ENCODE assay signal across 8 cellular contexts in genomic region chr10:70272925-70273316, GRCh38. TPM values are rescaled to one million over a fixed set of nuclear protein-coding genes. Genes with fewer than 3 reads are reported as not detected.
DNase-seq lines count a peak whose midpoint lies in the region; ATAC-seq, FAIRE-seq and TF ChIP-seq lines count a peak whose summit lies in the region.

No MANE protein-coding gene starts in this region.

- peaks cover 0 to 18% of the 10 kb centered on the region in 2 experiments; a peak in 1 of 5 replicates for H3K27me3 ChIP-seq in HepG2 (ENCODE audit: control insufficient read depth in 1 of 2, insufficient read depth in 2 of 2, low read length in 2 of 2)

- no peaks in the 10 kb centered on the region for H3K36me3 ChIP-seq in HepG2 (replicated peaks in 1 of 2; ENCODE audit: control insufficient read depth in 1 of 2, insufficient read depth in 2 of 2, low read length in 2 of 2)

- H3K9me3 ChIP-seq in HepG2 (ENCODE audit: low read length) = no peaks in the 10 kb centered on the region

- H3K27ac Mint-ChIP-seq in activated T-cell treated with anti-CD3 and anti-CD28 coated beads, Interleukin-2, amount 50 U/mL, for 72 hours = no peak overlapping the region

- no peak for FAIRE-seq in HepG2 (lab: Jason Lieb, UNC)

- H3K36me3 Mint-ChIP-seq in activated T-cell treated with anti-CD3 and anti-CD28 coated beads, Interleukin-2, amount 50 U/mL, for 72 hours (ENCODE audit: insufficient read depth in 2 of 2) = no peaks in the 10 kb centered on the region

- H3K4me1 ChIP-seq in HepG2 (ENCODE audit: insufficient read depth, low read length) = peaks cover 7% of the 10 kb centered on the region

- TF ChIP-seq EP300 in HepG2 (IDR thresholded peaks at IDR 0.05; ENCODE audit: low read depth in 2 of 2, low read length in 2 of 2) (no peak), HepG2 (CRISPR knock-in tag; IDR thresholded peaks at IDR 0.05; ENCODE audit: borderline replicate concordance) (no peak)

- H3K27me3 Mint-ChIP-seq in activated T-cell treated with anti-CD3 and anti-CD28 coated beads, Interleukin-2, amount 50 U/mL, for 72 hours (ENCODE audit: low read depth) = no peaks in the 10 kb centered on the region

- H3K4me2 ChIP-seq in HepG2 (ENCODE audit: low read depth, low read length) = peak overlapping the region; percentile 37

- in situ Hi-C loops in HepG2 (cut with HindIII; ENCODE audit: extremely low pct_ligation_motif_present, low pct_unique_long_range_greater_than_20kb) = loop anchor here (5.0 kb wide), 1 partner anchor 84 kb away; no protein-coding TSS in a partner anchor

- no peak overlapping the region for H2AFZ ChIP-seq in HepG2 (ENCODE audit: low read length)

- DNase-seq in AML-193 (lab: John Stamatoyannopoulos, UW) (peak; percentile 38 to 39), HepG2 (ENCODE audit: low spot score) (no peak), occipital lobe (lab: John Stamatoyannopoulos, UW) (no peak), middle frontal gyrus (ENCODE audit: extremely low spot score, low spot score) (no peak), caudate nucleus (lab: John Stamatoyannopoulos, UW) (no peak)
- DNase-seq in activated T-cell treated with anti-CD3 and anti-CD28 coated beads, Interleukin-2, amount 50 U/mL, for 72 hours = no peak

- CTCF ChIA-PET in HepG2 (lab: Yijun Ruan, JAX; ENCODE audit: low intra/inter-chr PET ratio, low total read pairs) = no interaction called here

- intact Hi-C loops in HepG2 (cut with micrococcal nuclease; ENCODE audit: unreplicated experiment) = loop anchor here (2.0 kb wide), 1 partner anchor 76 kb away; no protein-coding TSS in a partner anchor

- no peaks in the 10 kb centered on the region for H3K9me3 Mint-ChIP-seq in activated T-cell treated with anti-CD3 and anti-CD28 coated beads, Interleukin-2, amount 50 U/mL, for 72 hours

- peak; percentile 59 for ATAC-seq in GM18511 (IDR thresholded peaks at IDR 0.05; ENCODE audit: unreplicated experiment)
- peak; percentile 55 for ATAC-seq in HG03442 (IDR thresholded peaks at IDR 0.05; ENCODE audit: unreplicated experiment)
- ATAC-seq in activated T-cell treated with anti-CD3 and anti-CD28 coated beads, Interleukin-2, amount 50 U/mL, for 72 hours (replicated peaks in 1 of 2) = peak; percentile 90 to 92
- ATAC-seq in HepG2 = peak; percentile 70

- peak; percentile 25; the same call in 1 of the 2 replicates for TF ChIP-seq CTCF in HepG2 (CRISPR knock-in tag; IDR thresholded peaks at IDR 0.05)

- no peak overlapping the region for H3K27ac ChIP-seq in HepG2 (ENCODE audit: extremely low read length, insufficient read depth, low read length)
- H3K27ac ChIP-seq in caudate nucleus (ENCODE audit: low read depth, low read length) = no peak overlapping the region

- BruUV-seq in HepG2 (replicated peaks; lab: Mats Ljungman, UMichigan) = no TSS peak

- peaks cover 26% of the 10 kb centered on the region for H3K4me1 Mint-ChIP-seq in activated T-cell treated with anti-CD3 and anti-CD28 coated beads, Interleukin-2, amount 50 U/mL, for 72 hours (ENCODE audit: low read depth)

- no peaks in the 10 kb centered on the region for H3K79me2 ChIP-seq in HepG2 (ENCODE audit: insufficient read depth, low read length)

- H3K4me3 Mint-ChIP-seq in activated T-cell treated with anti-CD3 and anti-CD28 coated beads, Interleukin-2, amount 50 U/mL, for 72 hours = peak overlapping the region; percentile 43 to 65

- no peak for TF ChIP-seq POLR2A in HepG2 (IDR thresholded peaks at IDR 0.05; ENCODE audit: insufficient read depth in 1 of 2, low read depth in 2 of 2, low read length in 2 of 2)

- TF ChIP-seq RAD21 in HepG2 (CRISPR knock-in tag; IDR thresholded peaks at IDR 0.05) = no peak

- 0% methylated on average over 4 of the region's 4 CpGs for WGBS in HepG2 (ENCODE audit: low lambda C conversion rate)

- no peak overlapping the region for H3K9ac ChIP-seq in HepG2 (ENCODE audit: insufficient read depth, low read depth, low read length)

- H3K4me3 ChIP-seq in HepG2 (replicated peaks in 1 of 3; ENCODE audit: insufficient read depth in 1 of 3, low read depth in 2 of 3, low read length in 3 of 3) = no peak overlapping the region

- POLR2A ChIA-PET in HepG2 (lab: Yijun Ruan, JAX) = interaction anchor here (1.2 kb wide), 1 partner anchor 92 kb away, joined by 3 read pairs; no protein-coding TSS in a partner anchor

- H4K20me1 ChIP-seq in HepG2 (ENCODE audit: insufficient read depth, low read length) = no peaks in the 10 kb centered on the region

TF ChIP-seq in HepG2, 621 proteins besides CTCF, POLR2A, EP300 and RAD21 (continues in another document):
- TF ChIP-seq IKZF4 (CRISPR knock-in tag; IDR thresholded peaks at IDR 0.05; ENCODE audit: borderline replicate concordance, low read depth, not compliant biosample characterization) (no peak), ZFP82 (CRISPR knock-in tag; IDR thresholded peaks at IDR 0.05; ENCODE audit: borderline replicate concordance) (no peak), STAG1 (CRISPR knock-in tag; IDR thresholded peaks at IDR 0.05) (peak; percentile 38), ZNF350 (CRISPR knock-in tag; IDR thresholded peaks at IDR 0.05; ENCODE audit: borderline replicate concordance, low read depth) (no peak), ATF7-NPFF (CRISPR knock-in tag; IDR thresholded peaks at IDR 0.05; ENCODE audit: low read depth) (no peak), GPBP1L1 (CRISPR knock-in tag; IDR thresholded peaks at IDR 0.05) (no peak), ATF7 (IDR thresholded peaks at IDR 0.05) (no peak), ATF7 (CRISPR knock-in tag; IDR thresholded peaks at IDR 0.05) (no peak)

RNA-seq across cellular contexts. Expression of gene NPFFR1, which starts 10.9 kb away (rescaled TPM):
- total RNA-seq in activated T-cell treated with anti-CD3 and anti-CD28 coated beads, Interleukin-2, amount 50 U/mL, for 72 hours = under 1 TPM in 1 of 2 donors, not detected in 1; 0.02 TPM
- total RNA-seq in HepG2 (2016; rRNA removed; fragmentation: Illumina TruSeq; extraction: Trizol) (under 0.01 TPM in 1 of 2 replicates, not detected in the other), occipital lobe (0.31 TPM)
- total RNA-seq in HepG2 (2016; cell fraction: cytosol; rRNA removed; fragmentation: Illumina TruSeq; extraction: Trizol; ENCODE audit: low read depth) = under 0.01 TPM in 1 of 2 replicates, not detected in the other
- total RNA-seq in HepG2 (2016; cell fraction: insoluble cytoplasmic fraction; rRNA removed; fragmentation: Illumina TruSeq; extraction: Trizol) = 0.02 TPM in 1 of 2 replicates, not detected in the other
- not detected in 2 replicates for total RNA-seq in HepG2 (2016; cell fraction: membrane; rRNA removed; fragmentation: Illumina TruSeq; extraction: Trizol)
- total RNA-seq in HepG2 (2016; cell fraction: nucleus; rRNA removed; fragmentation: Illumina TruSeq; extraction: Trizol) = not detected in 2 replicates
- not detected in 2 replicates for polyA plus RNA-seq in HepG2 (2011; rRNA removed)
- not detected in 2 replicates for polyA plus RNA-seq in HepG2 (2011; cell fraction: cytosol; rRNA removed)
- 0.02 TPM in 1 of 2 replicates, not detected in the other for polyA plus RNA-seq in HepG2 (2011; cell fraction: nucleus; rRNA removed)
- polyA plus RNA-seq in HepG2 (2012) = not detected in 2 replicates
- 0.01 and 0.02 TPM in 2 replicates for polyA plus RNA-seq in HepG2 (2016; cell fraction: cytosol; fragmentation: Illumina TruSeq; extraction: Trizol; ENCODE audit: low read depth)
- polyA plus RNA-seq in HepG2 (2016; cell fraction: insoluble cytoplasmic fraction; fragmentation: Illumina TruSeq; extraction: Trizol; ENCODE audit: low read depth) = not detected in 2 replicates
- polyA plus RNA-seq in HepG2 (2016; cell fraction: membrane; fragmentation: Illumina TruSeq; extraction: Trizol; ENCODE audit: low read depth) = not detected in 2 replicates
- not detected in 2 replicates for polyA plus RNA-seq in HepG2 (2016; cell fraction: nucleus; fragmentation: Illumina TruSeq; extraction: Trizol; ENCODE audit: insufficient read depth, low read depth)
- not detected in 2 replicates for polyA minus RNA-seq in HepG2 (2011; rRNA and poly(A)+ RNA removed; ENCODE audit: low replicate concordance)
- not detected in 2 replicates for polyA minus RNA-seq in HepG2 (2011; cell fraction: cytosol; rRNA and poly(A)+ RNA removed)
- under 0.01 TPM in 1 of 2 replicates, not detected in the other for polyA minus RNA-seq in HepG2 (2011; cell fraction: nucleus; rRNA and poly(A)+ RNA removed)

RNA-seq across cellular contexts. Expression of gene PPA1, which starts 39.7 kb away (rescaled TPM):
- total RNA-seq in activated T-cell treated with anti-CD3 and anti-CD28 coated beads, Interleukin-2, amount 50 U/mL, for 72 hours = 100 to 1,000 TPM; 274 to 290 TPM
- 250 and 371 TPM in 2 replicates for total RNA-seq in HepG2 (2016; rRNA removed; fragmentation: Illumina TruSeq; extraction: Trizol)
- 82.0 and 100 TPM in 2 replicates for total RNA-seq in HepG2 (2016; cell fraction: cytosol; rRNA removed; fragmentation: Illumina TruSeq; extraction: Trizol; ENCODE audit: low read depth)
- total RNA-seq in HepG2 (2016; cell fraction: insoluble cytoplasmic fraction; rRNA removed; fragmentation: Illumina TruSeq; extraction: Trizol) = 255 and 390 TPM in 2 replicates
- 165 and 176 TPM in 2 replicates for total RNA-seq in HepG2 (2016; cell fraction: membrane; rRNA removed; fragmentation: Illumina TruSeq; extraction: Trizol)
- 97.3 and 103 TPM in 2 replicates for total RNA-seq in HepG2 (2016; cell fraction: nucleus; rRNA removed; fragmentation: Illumina TruSeq; extraction: Trizol)
- polyA plus RNA-seq in HepG2 (2011; rRNA removed) = 104 and 136 TPM in 2 replicates
- polyA plus RNA-seq in HepG2 (2011; cell fraction: cytosol; rRNA removed) = 79.2 and 103 TPM in 2 replicates
- 29.6 and 38.4 TPM in 2 replicates for polyA plus RNA-seq in HepG2 (2011; cell fraction: nucleus; rRNA removed)
- polyA plus RNA-seq in HepG2 (2012) = 160 and 173 TPM in 2 replicates
- polyA plus RNA-seq in HepG2 (2016; cell fraction: cytosol; fragmentation: Illumina TruSeq; extraction: Trizol; ENCODE audit: low read depth) = 83.3 and 87.7 TPM in 2 replicates
- 345 and 373 TPM in 2 replicates for polyA plus RNA-seq in HepG2 (2016; cell fraction: insoluble cytoplasmic fraction; fragmentation: Illumina TruSeq; extraction: Trizol; ENCODE audit: low read depth)
- polyA plus RNA-seq in HepG2 (2016; cell fraction: membrane; fragmentation: Illumina TruSeq; extraction: Trizol; ENCODE audit: low read depth) = 131 and 143 TPM in 2 replicates
- 129 and 132 TPM in 2 replicates for polyA plus RNA-seq in HepG2 (2016; cell fraction: nucleus; fragmentation: Illumina TruSeq; extraction: Trizol; ENCODE audit: insufficient read depth, low read depth)
- 27.3 and 92.0 TPM in 2 replicates for polyA minus RNA-seq in HepG2 (2011; rRNA and poly(A)+ RNA removed; ENCODE audit: low replicate concordance)
- 75.4 and 86.8 TPM in 2 replicates for polyA minus RNA-seq in HepG2 (2011; cell fraction: cytosol; rRNA and poly(A)+ RNA removed)
- polyA minus RNA-seq in HepG2 (2011; cell fraction: nucleus; rRNA and poly(A)+ RNA removed) = 78.9 and 82.8 TPM in 2 replicates
- 296 TPM for total RNA-seq in occipital lobe

Comparison
In these comparisons a context has a peak if more than half of its experiments do, and no peak if none do; other contexts are left out.
1. DNase-seq: peak in AML-193 (2 of 2); none in activated T-cell treated with anti-CD3 and anti-CD28 coated beads, Interleukin-2, amount 50 U/mL, for 72 hours (0 of 2), HepG2 (single experiment), occipital lobe (single experiment), middle frontal gyrus (single experiment) and caudate nucleus (0 of 61).
2. Peak in every context shown above with its lines, with median percentiles within 50 percentile points of each other: ATAC-seq.